Comparison of ENCODE assay signal across 1 cellular context in the genomic region with DNA sequence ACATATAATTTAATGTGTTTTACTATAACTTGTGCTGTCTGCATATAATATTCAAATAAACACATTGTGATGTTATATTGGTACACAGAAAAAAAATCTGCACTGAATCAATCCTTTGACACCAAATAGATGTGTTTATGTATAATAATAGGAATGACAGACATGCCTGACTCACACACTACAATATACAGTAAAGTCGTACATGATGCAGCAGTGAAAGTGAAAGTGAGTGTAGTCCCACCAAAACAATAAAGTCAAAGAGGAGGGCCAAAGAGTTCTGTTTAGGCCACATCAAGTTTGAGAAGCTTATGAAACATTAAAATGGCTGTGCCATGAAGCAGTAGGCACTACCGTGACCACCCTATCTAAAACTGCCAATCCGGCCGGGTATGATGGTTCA.
TF ChIP-seq lines count a peak whose summit lies in the region.

No MANE protein-coding gene starts in this region.

TF ChIP-seq in endothelial cell of umbilical vein, 7 proteins besides CTCF, POLR2A, EP300 and RAD21:
- TF ChIP-seq GATA2 (IDR thresholded peaks at IDR 0.05; ENCODE audit: insufficient read depth, insufficient read length, low read depth, low read length) (no peak), POLR2AphosphoS5 (IDR thresholded peaks at IDR 0.05; ENCODE audit: insufficient read depth, low read depth, low read length) (no peak), FOS (IDR thresholded peaks at IDR 0.05; ENCODE audit: borderline replicate concordance, insufficient read depth, low read length) (no peak), JUN (IDR thresholded peaks at IDR 0.05; ENCODE audit: borderline replicate concordance, insufficient read depth, insufficient read length, low read depth) (no peak)
- TF ChIP-seq, protein P1, sequence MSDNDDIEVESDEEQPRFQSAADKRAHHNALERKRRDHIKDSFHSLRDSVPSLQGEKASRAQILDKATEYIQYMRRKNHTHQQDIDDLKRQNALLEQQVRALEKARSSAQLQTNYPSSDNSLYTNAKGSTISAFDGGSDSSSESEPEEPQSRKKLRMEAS (IDR thresholded peaks at IDR 0.05; ENCODE audit: insufficient read depth, insufficient read length) = no peak
TF ChIP-seq in endothelial cell of umbilical vein: peak in this region for 0.
